18 cellular contexts compared by ENCODE assay signal in the genomic region with DNA sequence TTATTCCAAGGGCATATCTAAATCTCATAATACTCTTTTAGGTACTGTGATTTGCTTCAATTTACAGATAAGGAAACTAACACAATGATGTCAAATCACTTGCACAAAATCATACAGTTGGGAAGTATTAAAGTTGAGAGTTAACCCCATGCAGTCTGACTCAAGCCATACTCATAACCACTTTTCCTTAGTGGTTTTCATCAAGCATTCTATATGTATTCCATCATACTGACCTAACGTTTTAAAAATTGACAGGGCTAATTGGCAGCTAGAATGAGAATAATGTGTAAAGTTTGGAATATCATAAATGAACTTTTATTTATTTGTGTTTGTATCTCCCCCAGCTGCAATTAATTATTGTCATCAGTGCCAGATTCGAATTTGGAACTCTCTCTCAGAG. TPM values are rescaled to one million over a fixed set of nuclear protein-coding genes. Genes with fewer than 3 reads are reported as not detected.
DNase-seq lines count a peak whose midpoint lies in the region; ATAC-seq, FAIRE-seq and TF ChIP-seq lines count a peak whose summit lies in the region.
"Had no signal": no experiment of that assay in that cellular context is flagged by ENCODE, and none has a peak within 500 bp of the region (broad histone marks: within the 10 kb centered on the region; RNA-seq: fewer than 3 reads in every experiment).

No MANE protein-coding gene starts in this region.

- no peak overlapping the region for H2AFZ ChIP-seq in fibroblast of lung (ENCODE audit: low read length)
- H2AFZ ChIP-seq in osteoblast (ENCODE audit: low read length): no peak overlapping the region
- H2AFZ ChIP-seq in PC-9: no peak overlapping the region
- H2AFZ ChIP-seq in neuronal stem cell (ENCODE audit: low read length): no peak overlapping the region

- no peak overlapping the region for H3K14ac ChIP-seq in neuronal stem cell (ENCODE audit: low read length)

- H3K27ac ChIP-seq in fibroblast of lung (ENCODE audit: insufficient read depth, low read length) (no peak overlapping the region), osteoblast (ENCODE audit: low read depth, low read length) (peak overlapping the region; percentile 62), PC-9 (no peak overlapping the region), neuronal stem cell (replicated peaks; ENCODE audit: low read length) (no peak overlapping the region)
- H3K27ac ChIP-seq: lower lobe of right lung had no signal

- no CpG with 5 or more reads among the region's 2 CpGs for WGBS in neuronal stem cell (ENCODE audit: extremely low coverage in 2 of 2, insufficient read length in 2 of 2, insufficient replicate concordance in 1 of 2), 2 donors

- no peak overlapping the region for H2BK12ac ChIP-seq in neuronal stem cell (ENCODE audit: low read length)

- H3K36me3 ChIP-seq in fibroblast of lung (ENCODE audit: control insufficient read depth, insufficient read depth, low read length) (peaks cover 3% of the 10 kb centered on the region), osteoblast (ENCODE audit: insufficient read depth, low read length) (peaks cover 36% of the 10 kb centered on the region), PC-9 (ENCODE audit: low read depth) (no peaks in the 10 kb centered on the region), neuronal stem cell (replicated peaks in 1 of 2; ENCODE audit: control insufficient read depth in 2 of 2, insufficient read depth in 2 of 2, low read length in 2 of 2) (no peaks in the 10 kb centered on the region)

- no peaks in the 10 kb centered on the region for H4K20me1 ChIP-seq in fibroblast of lung (ENCODE audit: control insufficient read depth, extremely low read depth, insufficient read depth, low read length)
- no peaks in the 10 kb centered on the region for H4K20me1 ChIP-seq in osteoblast (ENCODE audit: insufficient read depth, low read length)
- H4K20me1 ChIP-seq in PC-9 (ENCODE audit: insufficient read depth): no peaks in the 10 kb centered on the region

- H3K4ac ChIP-seq in neuronal stem cell (ENCODE audit: low read length): no peak overlapping the region

- no peak overlapping the region for H4K91ac ChIP-seq in neuronal stem cell (ENCODE audit: low read depth, low read length, poor library complexity)

- no peaks in the 10 kb centered on the region for H3K79me2 ChIP-seq in fibroblast of lung (ENCODE audit: control insufficient read depth, insufficient read depth, low read length)
- H3K79me2 ChIP-seq in osteoblast (ENCODE audit: insufficient read depth, low read length): peaks cover 2% of the 10 kb centered on the region
- no peaks in the 10 kb centered on the region for H3K79me2 ChIP-seq in PC-9 (ENCODE audit: low read depth)

- H3K9me2 ChIP-seq in PC-9 (ENCODE audit: insufficient read depth): no peaks in the 10 kb centered on the region

- H3K9ac ChIP-seq in fibroblast of lung (ENCODE audit: insufficient read depth, low read length) (no peak overlapping the region), neuronal stem cell (ENCODE audit: low read depth, low read length, poor library complexity) (no peak overlapping the region)

- H3K27me3 ChIP-seq in fibroblast of lung (ENCODE audit: control insufficient read depth, insufficient read depth, low read length) (no peaks in the 10 kb centered on the region), osteoblast (ENCODE audit: insufficient read depth, low read length) (no peaks in the 10 kb centered on the region), PC-9 (ENCODE audit: insufficient read depth, low read depth) (no peaks in the 10 kb centered on the region), neuronal stem cell (ENCODE audit: control insufficient read depth in 3 of 3, insufficient read depth in 3 of 3, low read depth in 1 of 3, low read length in 3 of 3) (no peaks in the 10 kb centered on the region)

- DNase-seq in GM12892 (ENCODE audit: insufficient read length) (no peak), RKO (ENCODE audit: low spot score) (peak; percentile 83), fibroblast of lung (ENCODE audit: low read depth in 2 of 2) (peak; percentile 65 to 82), osteoblast (ENCODE audit: insufficient read length, low spot score, missing footprints) (peak; percentile 83), PC-9 (no peak), NCI-H748 treated with DMSO at 0.1 percent for 48 hours (lab: John Stamatoyannopoulos, UW) (no peak), neuronal stem cell (ENCODE audit: low spot score) (no peak)
- DNase-seq: activated CD8-positive, alpha-beta T cell treated with anti-CD3 and anti-CD28 coated beads, Interleukin-2, amount 10 ng/mL, durations not matched to agents 7 days and 5 days; activated T-cell treated with anti-CD3 and anti-CD28 coated beads, Interleukin-2, amount 50 U/mL, for 4 hours; CD8-positive, alpha-beta memory T cell; head of caudate nucleus; lower lobe of right lung; NCI-H1694; occipital lobe; right cardiac atrium had no signal

- H2AK5ac ChIP-seq in neuronal stem cell (ENCODE audit: low read depth, low read length): no peak overlapping the region

- intact Hi-C loops in PC-9 (cut with micrococcal nuclease; ENCODE audit: unreplicated experiment): no loop called here

- POLR2A ChIA-PET in PC-9 (lab: Charles Lee; ENCODE audit: unreplicated experiment): no interaction called here

- H3K9me3 ChIP-seq in fibroblast of lung (ENCODE audit: control insufficient read depth, insufficient read depth, low read depth, low read length): no peaks in the 10 kb centered on the region
- no peaks in the 10 kb centered on the region for H3K9me3 ChIP-seq in osteoblast (ENCODE audit: low read depth, low read length)
- H3K9me3 ChIP-seq in PC-9 (ENCODE audit: insufficient read depth, low read depth): no peaks in the 10 kb centered on the region
- H3K9me3 ChIP-seq in neuronal stem cell (replicated peaks in 1 of 2; ENCODE audit: control insufficient read depth in 2 of 2, insufficient read depth in 1 of 2, low read depth in 1 of 2, low read length in 2 of 2): no peaks in the 10 kb centered on the region
- H3K9me3 ChIP-seq: lower lobe of right lung had no signal

- H2BK120ac ChIP-seq in neuronal stem cell (ENCODE audit: low read depth, low read length): no peak overlapping the region

- no peak overlapping the region for H2BK5ac ChIP-seq in neuronal stem cell (ENCODE audit: low read length)

- H4K8ac ChIP-seq in neuronal stem cell (ENCODE audit: low read depth, low read length): no peak overlapping the region

- no peak for TF ChIP-seq CTCF in fibroblast of lung (conservative IDR thresholded peaks at IDR 0.05 in 1 of 2, IDR thresholded peaks at IDR 0.05 in 1 of 2; ENCODE audit: low read depth in 1 of 2, low read length in 2 of 2)
- TF ChIP-seq CTCF in osteoblast (IDR thresholded peaks at IDR 0.05; ENCODE audit: extremely low read depth, low read depth, low read length): no peak
- TF ChIP-seq CTCF in PC-9 (conservative IDR thresholded peaks at IDR 0.05): no peak

- ATAC-seq in HG03565 (IDR thresholded peaks at IDR 0.05; ENCODE audit: unreplicated experiment): no peak
- ATAC-seq: activated CD8-positive, alpha-beta T cell treated with anti-CD3 and anti-CD28 coated beads, Interleukin-2, amount 10 ng/mL, durations not matched to agents 7 days and 5 days; activated naive CD4-positive, alpha-beta T cell treated with anti-CD3 and anti-CD28 coated beads, Interleukin-2, amount 50 U/mL, for 72 hours; activated T-cell treated with anti-CD3 and anti-CD28 coated beads, Interleukin-2, amount 50 U/mL, for 4 hours; lower lobe of right lung; right cardiac atrium; stimulated activated effector memory CD8-positive, alpha-beta T cell treated with anti-CD3 and anti-CD28 coated beads, Interleukin-12 subunit alpha, Interleukin-12 subunit beta, amount 100 ng/mL, for 72 hours had no signal

- TF ChIP-seq POLR2A in GM12892 (IDR thresholded peaks at IDR 0.05; ENCODE audit: low read depth, low read length): no peak

- BruUV-seq in PC-9 (replicated peaks; lab: Mats Ljungman, UMichigan): no TSS peak

- no peaks in the 10 kb centered on the region for H3K79me1 ChIP-seq in neuronal stem cell (ENCODE audit: low read depth, low read length)

- no peak overlapping the region for H3K18ac ChIP-seq in neuronal stem cell (ENCODE audit: low read length)

- H2BK15ac ChIP-seq in neuronal stem cell (ENCODE audit: low read length): no peak overlapping the region

- CTCF ChIA-PET in PC-9 (lab: Charles Lee): no interaction called here

- no peak overlapping the region for H3K4me3 ChIP-seq in fibroblast of lung (replicated peaks in 1 of 4; ENCODE audit: control extremely low read depth in 1 of 4, insufficient read depth in 1 of 4, low read depth in 3 of 4, low read length in 4 of 4)
- peak overlapping the region; percentile 15 for H3K4me3 ChIP-seq in osteoblast (ENCODE audit: insufficient read depth, low read length)
- H3K4me3 ChIP-seq in PC-9: no peak overlapping the region
- H3K4me3 ChIP-seq in neuronal stem cell (ENCODE audit: low read length in 2 of 2): no peak overlapping the region
- H3K4me3 ChIP-seq: lower lobe of right lung had no signal

- no peak overlapping the region for H3K23ac ChIP-seq in neuronal stem cell (ENCODE audit: low read depth, low read length, poor library complexity)

- peak; percentile 9 for FAIRE-seq in GM12892 (lab: Jason Lieb, UNC)

- H3K4me2 ChIP-seq in fibroblast of lung (ENCODE audit: extremely low read depth, insufficient read depth, low read length) (peak overlapping the region; percentile 23), osteoblast (ENCODE audit: insufficient read depth, low read length) (peak overlapping the region; percentile 64), PC-9 (no peak overlapping the region), neuronal stem cell (ENCODE audit: insufficient read depth, low read length, poor library complexity, severe bottlenecking) (no peak overlapping the region)

- H3F3A ChIP-seq in PC-9 (ENCODE audit: insufficient read depth, low read depth): no peaks in the 10 kb centered on the region

- H3K4me1 ChIP-seq in fibroblast of lung (ENCODE audit: control insufficient read depth, extremely low read depth, insufficient read depth, low read length) (peaks cover 6% of the 10 kb centered on the region), osteoblast (ENCODE audit: insufficient read depth, low read length) (peaks cover 54% of the 10 kb centered on the region), PC-9 (replicated peaks; ENCODE audit: insufficient read depth) (no peaks in the 10 kb centered on the region), neuronal stem cell (ENCODE audit: control insufficient read depth in 2 of 2, insufficient read depth in 1 of 2, low read depth in 1 of 2, low read length in 2 of 2) (no peaks in the 10 kb centered on the region)
- H3K4me1 ChIP-seq: lower lobe of right lung had no signal

RNA-seq across cellular contexts. Expression of a gene that starts 20.9 kb away (rescaled TPM):
- 13.6 TPM for polyA plus RNA-seq in GM12892 (2012; ENCODE audit: missing spikeins)
- total RNA-seq in fibroblast of lung: 14.4 and 17.0 TPM in 2 replicates
- 10.9 and 11.2 TPM in 2 replicates for polyA plus RNA-seq in fibroblast of lung
- polyA plus RNA-seq in fibroblast of lung (2012): 5.0 and 6.6 TPM in 2 replicates
- 1.5 and 7.4 TPM in 2 replicates for polyA minus RNA-seq in fibroblast of lung (ENCODE audit: low replicate concordance)
- total RNA-seq in osteoblast: 18.9 and 20.6 TPM in 2 replicates
- 14.7 and 15.7 TPM in 2 replicates for total RNA-seq in PC-9 (2021)
- 13.5 TPM for polyA plus RNA-seq in neuronal stem cell (2013, experiment 1 of 2)
- polyA plus RNA-seq in neuronal stem cell (2013, experiment 2 of 2): 13.8 TPM

RNA-seq across cellular contexts. Expression of a gene that starts 21.1 kb away (rescaled TPM):
- 21.8 TPM for polyA plus RNA-seq in GM12892 (2012; ENCODE audit: missing spikeins)
- total RNA-seq in fibroblast of lung (20.0 and 27.6 TPM in 2 replicates), osteoblast (27.9 and 38.9 TPM in 2 replicates), PC-9 (2021) (10.0 and 10.1 TPM in 2 replicates)
- 19.4 and 19.7 TPM in 2 replicates for polyA plus RNA-seq in fibroblast of lung
- polyA plus RNA-seq in fibroblast of lung (2012): 9.6 TPM in 2 replicates
- 1.5 and 4.6 TPM in 2 replicates for polyA minus RNA-seq in fibroblast of lung (ENCODE audit: low replicate concordance)
- 3.2 TPM for polyA plus RNA-seq in neuronal stem cell (2013, experiment 1 of 2)
- 3.0 TPM for polyA plus RNA-seq in neuronal stem cell (2013, experiment 2 of 2)

Comparison
In these comparisons a context has a peak if more than half of its experiments do, and no peak if none do; other contexts are left out.
1. DNase-seq: peak in RKO (single experiment), fibroblast of lung (2 of 2) and osteoblast (single experiment); none in GM12892 (single experiment), PC-9 (0 of 2), NCI-H748 treated with DMSO at 0.1 percent for 48 hours (single experiment) and neuronal stem cell (single experiment).
2. H3K4me2 ChIP-seq: peak in fibroblast of lung (single experiment) and osteoblast (single experiment); none in PC-9 (single experiment) and neuronal stem cell (single experiment).